22 cellular contexts compared by ENCODE assay signal in the genomic region with DNA sequence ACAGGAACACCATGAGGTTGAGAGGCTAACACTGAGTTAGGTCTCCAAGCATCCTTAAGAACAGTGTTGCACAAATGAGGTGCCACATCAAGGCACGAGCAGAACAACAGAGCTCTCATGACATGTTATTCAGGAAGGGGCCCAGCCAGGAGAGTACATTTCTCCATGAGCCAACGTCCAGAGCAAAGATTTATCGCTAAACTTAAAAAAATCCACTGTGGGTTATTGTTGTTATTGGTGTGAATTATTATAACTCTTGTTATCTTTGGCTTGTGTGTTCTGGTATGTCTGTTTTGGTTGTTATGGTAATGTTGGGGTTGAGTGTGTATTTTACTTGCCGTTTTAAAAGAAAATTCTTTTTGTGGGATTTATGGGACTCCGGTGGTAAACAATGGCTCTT.
"Had no signal": no experiment of that assay in that cellular context is flagged by ENCODE, and none has a peak within 500 bp of the region (broad histone marks: within the 10 kb centered on the region; RNA-seq: fewer than 3 reads in every experiment).

No MANE protein-coding gene starts in this region.

- ATAC-seq: activated CD8-positive, alpha-beta T cell treated with anti-CD3 and anti-CD28 coated beads for 36 hours; activated naive CD8-positive, alpha-beta T cell treated with anti-CD3 and anti-CD28 coated beads, Interleukin-2, amount 50 U/mL, for 24 hours; activated T-cell treated with anti-CD3 and anti-CD28 coated beads, Interleukin-2, amount 50 U/mL, for 4 hours; activated T-helper 17 cell treated with anti-CD3 and anti-CD28 coated beads, Interleukin-2, amount 50 U/mL, for 72 hours; body of pancreas; gastroesophageal sphincter; WTC11 had no signal

- DNase-seq: activated CD4-positive, alpha-beta T cell treated with anti-CD3 and anti-CD28 coated beads for 48 hours; activated CD4-positive, alpha-beta T cell treated with anti-CD3 and anti-CD28 coated beads, Interleukin-2, amount 50 U/mL, for 1 hour; activated CD4-positive, alpha-beta T cell treated with anti-CD3 and anti-CD28 coated beads, Interleukin-2, amount 50 U/mL, for 48 hours; activated CD8-positive, alpha-beta memory T cell treated with anti-CD3 and anti-CD28 coated beads for 24 hours; activated CD8-positive, alpha-beta T cell treated with anti-CD3 and anti-CD28 coated beads for 36 hours; activated effector memory CD4-positive, alpha-beta T cell treated with Interleukin-2 at 50 U/mL for 16 hours; activated gamma-delta T cell treated with Interleukin-2 at 50 U/mL for 16 hours; activated naive CD4-positive, alpha-beta T cell treated with Interleukin-2 at 50 U/mL for 16 hours; activated naive CD8-positive, alpha-beta T cell treated with anti-CD3 and anti-CD28 coated beads for 36 hours; activated naive CD8-positive, alpha-beta T cell treated with anti-CD3 and anti-CD28 coated beads, Interleukin-2, amount 50 U/mL, for 24 hours; activated T-cell treated with anti-CD3 and anti-CD28 coated beads, Interleukin-2, amount 50 U/mL, for 4 hours; body of pancreas; cortex of kidney; dorsolateral prefrontal cortex; effector memory CD4-positive, alpha-beta T cell; esophagus squamous epithelium; foreskin melanocyte; heart right ventricle; T-helper 2 cell had no signal
